ENCODE assay signal across 1 cellular context in the genomic region with DNA sequence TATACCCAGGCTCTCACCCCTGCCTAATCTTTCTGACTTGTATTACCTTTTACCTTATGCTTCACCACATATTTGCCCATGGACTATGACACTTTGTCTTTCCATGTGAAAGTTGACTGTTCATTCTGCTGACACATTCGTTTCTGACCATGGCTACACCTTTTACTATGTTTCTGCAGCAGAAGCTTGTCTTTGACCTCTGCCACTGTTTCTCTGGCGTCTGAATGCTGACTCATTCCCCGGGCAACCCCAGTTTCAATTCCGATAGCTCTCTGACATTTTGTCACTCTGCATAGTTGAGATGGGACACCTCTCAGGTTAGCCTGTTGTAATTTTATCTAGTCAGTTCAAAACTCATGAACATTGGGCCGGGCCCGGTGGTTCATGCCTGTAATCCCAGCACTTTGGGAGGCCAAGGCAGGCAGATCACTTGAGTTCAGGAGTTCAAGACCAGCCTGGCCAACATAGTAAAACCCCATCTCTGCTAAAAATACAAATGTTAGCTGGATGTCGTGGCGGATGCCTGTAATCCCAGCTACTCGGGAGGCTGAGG.
TF ChIP-seq lines count a peak whose summit lies in the region.

No MANE protein-coding gene starts in this region.

TF ChIP-seq in K562, 482 proteins besides CTCF, POLR2A, EP300 and RAD21 (continued from another document and continues in another):
- TF ChIP-seq, protein P1, sequence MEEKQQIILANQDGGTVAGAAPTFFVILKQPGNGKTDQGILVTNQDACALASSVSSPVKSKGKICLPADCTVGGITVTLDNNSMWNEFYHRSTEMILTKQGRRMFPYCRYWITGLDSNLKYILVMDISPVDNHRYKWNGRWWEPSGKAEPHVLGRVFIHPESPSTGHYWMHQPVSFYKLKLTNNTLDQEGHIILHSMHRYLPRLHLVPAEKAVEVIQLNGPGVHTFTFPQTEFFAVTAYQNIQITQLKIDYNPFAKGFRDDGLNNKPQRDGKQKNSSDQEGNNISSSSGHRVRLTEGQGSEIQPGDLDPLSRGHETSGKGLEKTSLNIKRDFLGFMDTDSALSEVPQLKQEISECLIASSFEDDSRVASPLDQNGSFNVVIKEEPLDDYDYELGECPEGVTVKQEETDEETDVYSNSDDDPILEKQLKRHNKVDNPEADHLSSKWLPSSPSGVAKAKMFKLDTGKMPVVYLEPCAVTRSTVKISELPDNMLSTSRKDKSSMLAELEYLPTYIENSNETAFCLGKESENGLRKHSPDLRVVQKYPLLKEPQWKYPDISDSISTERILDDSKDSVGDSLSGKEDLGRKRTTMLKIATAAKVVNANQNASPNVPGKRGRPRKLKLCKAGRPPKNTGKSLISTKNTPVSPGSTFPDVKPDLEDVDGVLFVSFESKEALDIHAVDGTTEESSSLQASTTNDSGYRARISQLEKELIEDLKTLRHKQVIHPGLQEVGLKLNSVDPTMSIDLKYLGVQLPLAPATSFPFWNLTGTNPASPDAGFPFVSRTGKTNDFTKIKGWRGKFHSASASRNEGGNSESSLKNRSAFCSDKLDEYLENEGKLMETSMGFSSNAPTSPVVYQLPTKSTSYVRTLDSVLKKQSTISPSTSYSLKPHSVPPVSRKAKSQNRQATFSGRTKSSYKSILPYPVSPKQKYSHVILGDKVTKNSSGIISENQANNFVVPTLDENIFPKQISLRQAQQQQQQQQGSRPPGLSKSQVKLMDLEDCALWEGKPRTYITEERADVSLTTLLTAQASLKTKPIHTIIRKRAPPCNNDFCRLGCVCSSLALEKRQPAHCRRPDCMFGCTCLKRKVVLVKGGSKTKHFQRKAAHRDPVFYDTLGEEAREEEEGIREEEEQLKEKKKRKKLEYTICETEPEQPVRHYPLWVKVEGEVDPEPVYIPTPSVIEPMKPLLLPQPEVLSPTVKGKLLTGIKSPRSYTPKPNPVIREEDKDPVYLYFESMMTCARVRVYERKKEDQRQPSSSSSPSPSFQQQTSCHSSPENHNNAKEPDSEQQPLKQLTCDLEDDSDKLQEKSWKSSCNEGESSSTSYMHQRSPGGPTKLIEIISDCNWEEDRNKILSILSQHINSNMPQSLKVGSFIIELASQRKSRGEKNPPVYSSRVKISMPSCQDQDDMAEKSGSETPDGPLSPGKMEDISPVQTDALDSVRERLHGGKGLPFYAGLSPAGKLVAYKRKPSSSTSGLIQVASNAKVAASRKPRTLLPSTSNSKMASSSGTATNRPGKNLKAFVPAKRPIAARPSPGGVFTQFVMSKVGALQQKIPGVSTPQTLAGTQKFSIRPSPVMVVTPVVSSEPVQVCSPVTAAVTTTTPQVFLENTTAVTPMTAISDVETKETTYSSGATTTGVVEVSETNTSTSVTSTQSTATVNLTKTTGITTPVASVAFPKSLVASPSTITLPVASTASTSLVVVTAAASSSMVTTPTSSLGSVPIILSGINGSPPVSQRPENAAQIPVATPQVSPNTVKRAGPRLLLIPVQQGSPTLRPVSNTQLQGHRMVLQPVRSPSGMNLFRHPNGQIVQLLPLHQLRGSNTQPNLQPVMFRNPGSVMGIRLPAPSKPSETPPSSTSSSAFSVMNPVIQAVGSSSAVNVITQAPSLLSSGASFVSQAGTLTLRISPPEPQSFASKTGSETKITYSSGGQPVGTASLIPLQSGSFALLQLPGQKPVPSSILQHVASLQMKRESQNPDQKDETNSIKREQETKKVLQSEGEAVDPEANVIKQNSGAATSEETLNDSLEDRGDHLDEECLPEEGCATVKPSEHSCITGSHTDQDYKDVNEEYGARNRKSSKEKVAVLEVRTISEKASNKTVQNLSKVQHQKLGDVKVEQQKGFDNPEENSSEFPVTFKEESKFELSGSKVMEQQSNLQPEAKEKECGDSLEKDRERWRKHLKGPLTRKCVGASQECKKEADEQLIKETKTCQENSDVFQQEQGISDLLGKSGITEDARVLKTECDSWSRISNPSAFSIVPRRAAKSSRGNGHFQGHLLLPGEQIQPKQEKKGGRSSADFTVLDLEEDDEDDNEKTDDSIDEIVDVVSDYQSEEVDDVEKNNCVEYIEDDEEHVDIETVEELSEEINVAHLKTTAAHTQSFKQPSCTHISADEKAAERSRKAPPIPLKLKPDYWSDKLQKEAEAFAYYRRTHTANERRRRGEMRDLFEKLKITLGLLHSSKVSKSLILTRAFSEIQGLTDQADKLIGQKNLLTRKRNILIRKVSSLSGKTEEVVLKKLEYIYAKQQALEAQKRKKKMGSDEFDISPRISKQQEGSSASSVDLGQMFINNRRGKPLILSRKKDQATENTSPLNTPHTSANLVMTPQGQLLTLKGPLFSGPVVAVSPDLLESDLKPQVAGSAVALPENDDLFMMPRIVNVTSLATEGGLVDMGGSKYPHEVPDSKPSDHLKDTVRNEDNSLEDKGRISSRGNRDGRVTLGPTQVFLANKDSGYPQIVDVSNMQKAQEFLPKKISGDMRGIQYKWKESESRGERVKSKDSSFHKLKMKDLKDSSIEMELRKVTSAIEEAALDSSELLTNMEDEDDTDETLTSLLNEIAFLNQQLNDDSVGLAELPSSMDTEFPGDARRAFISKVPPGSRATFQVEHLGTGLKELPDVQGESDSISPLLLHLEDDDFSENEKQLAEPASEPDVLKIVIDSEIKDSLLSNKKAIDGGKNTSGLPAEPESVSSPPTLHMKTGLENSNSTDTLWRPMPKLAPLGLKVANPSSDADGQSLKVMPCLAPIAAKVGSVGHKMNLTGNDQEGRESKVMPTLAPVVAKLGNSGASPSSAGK (IDR thresholded peaks at IDR 0.05), result no peak
- no peak for TF ChIP-seq EZH2 (IDR thresholded peaks at IDR 0.05; ENCODE audit: borderline replicate concordance, low read depth, low read length)
- TF ChIP-seq POLR2AphosphoS5 (IDR thresholded peaks at IDR 0.05; ENCODE audit: control insufficient read depth, insufficient read depth, low read depth, low read length), result no peak
- no peak for TF ChIP-seq ZFPM2 (CRISPR knock-in tag; IDR thresholded peaks at IDR 0.05)
- no peak for TF ChIP-seq NR3C1 (CRISPR knock-in tag; IDR thresholded peaks at IDR 0.05)
- peak; percentile 68 for TF ChIP-seq ARID1B (IDR thresholded peaks at IDR 0.05)
- TF ChIP-seq, protein P2, sequence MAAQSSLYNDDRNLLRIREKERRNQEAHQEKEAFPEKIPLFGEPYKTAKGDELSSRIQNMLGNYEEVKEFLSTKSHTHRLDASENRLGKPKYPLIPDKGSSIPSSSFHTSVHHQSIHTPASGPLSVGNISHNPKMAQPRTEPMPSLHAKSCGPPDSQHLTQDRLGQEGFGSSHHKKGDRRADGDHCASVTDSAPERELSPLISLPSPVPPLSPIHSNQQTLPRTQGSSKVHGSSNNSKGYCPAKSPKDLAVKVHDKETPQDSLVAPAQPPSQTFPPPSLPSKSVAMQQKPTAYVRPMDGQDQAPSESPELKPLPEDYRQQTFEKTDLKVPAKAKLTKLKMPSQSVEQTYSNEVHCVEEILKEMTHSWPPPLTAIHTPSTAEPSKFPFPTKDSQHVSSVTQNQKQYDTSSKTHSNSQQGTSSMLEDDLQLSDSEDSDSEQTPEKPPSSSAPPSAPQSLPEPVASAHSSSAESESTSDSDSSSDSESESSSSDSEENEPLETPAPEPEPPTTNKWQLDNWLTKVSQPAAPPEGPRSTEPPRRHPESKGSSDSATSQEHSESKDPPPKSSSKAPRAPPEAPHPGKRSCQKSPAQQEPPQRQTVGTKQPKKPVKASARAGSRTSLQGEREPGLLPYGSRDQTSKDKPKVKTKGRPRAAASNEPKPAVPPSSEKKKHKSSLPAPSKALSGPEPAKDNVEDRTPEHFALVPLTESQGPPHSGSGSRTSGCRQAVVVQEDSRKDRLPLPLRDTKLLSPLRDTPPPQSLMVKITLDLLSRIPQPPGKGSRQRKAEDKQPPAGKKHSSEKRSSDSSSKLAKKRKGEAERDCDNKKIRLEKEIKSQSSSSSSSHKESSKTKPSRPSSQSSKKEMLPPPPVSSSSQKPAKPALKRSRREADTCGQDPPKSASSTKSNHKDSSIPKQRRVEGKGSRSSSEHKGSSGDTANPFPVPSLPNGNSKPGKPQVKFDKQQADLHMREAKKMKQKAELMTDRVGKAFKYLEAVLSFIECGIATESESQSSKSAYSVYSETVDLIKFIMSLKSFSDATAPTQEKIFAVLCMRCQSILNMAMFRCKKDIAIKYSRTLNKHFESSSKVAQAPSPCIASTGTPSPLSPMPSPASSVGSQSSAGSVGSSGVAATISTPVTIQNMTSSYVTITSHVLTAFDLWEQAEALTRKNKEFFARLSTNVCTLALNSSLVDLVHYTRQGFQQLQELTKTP (IDR thresholded peaks at IDR 0.05; ENCODE audit: low read depth in 1 of 2, partially characterized antibody in 2 of 2), result no peak
- TF ChIP-seq HSF4 (CRISPR knock-in tag; IDR thresholded peaks at IDR 0.05; ENCODE audit: borderline replicate concordance), result no peak
- no peak for TF ChIP-seq ETV1 (tag; conservative IDR thresholded peaks at IDR 0.05; ENCODE audit: low read depth)
- no peak for TF ChIP-seq ZNF24 (IDR thresholded peaks at IDR 0.05)
- TF ChIP-seq, protein P3, sequence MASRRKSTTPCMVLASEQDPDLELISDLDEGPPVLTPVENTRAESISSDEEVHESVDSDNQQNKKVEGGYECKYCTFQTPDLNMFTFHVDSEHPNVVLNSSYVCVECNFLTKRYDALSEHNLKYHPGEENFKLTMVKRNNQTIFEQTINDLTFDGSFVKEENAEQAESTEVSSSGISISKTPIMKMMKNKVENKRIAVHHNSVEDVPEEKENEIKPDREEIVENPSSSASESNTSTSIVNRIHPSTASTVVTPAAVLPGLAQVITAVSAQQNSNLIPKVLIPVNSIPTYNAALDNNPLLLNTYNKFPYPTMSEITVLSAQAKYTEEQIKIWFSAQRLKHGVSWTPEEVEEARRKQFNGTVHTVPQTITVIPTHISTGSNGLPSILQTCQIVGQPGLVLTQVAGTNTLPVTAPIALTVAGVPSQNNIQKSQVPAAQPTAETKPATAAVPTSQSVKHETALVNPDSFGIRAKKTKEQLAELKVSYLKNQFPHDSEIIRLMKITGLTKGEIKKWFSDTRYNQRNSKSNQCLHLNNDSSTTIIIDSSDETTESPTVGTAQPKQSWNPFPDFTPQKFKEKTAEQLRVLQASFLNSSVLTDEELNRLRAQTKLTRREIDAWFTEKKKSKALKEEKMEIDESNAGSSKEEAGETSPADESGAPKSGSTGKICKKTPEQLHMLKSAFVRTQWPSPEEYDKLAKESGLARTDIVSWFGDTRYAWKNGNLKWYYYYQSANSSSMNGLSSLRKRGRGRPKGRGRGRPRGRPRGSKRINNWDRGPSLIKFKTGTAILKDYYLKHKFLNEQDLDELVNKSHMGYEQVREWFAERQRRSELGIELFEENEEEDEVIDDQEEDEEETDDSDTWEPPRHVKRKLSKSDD (conservative IDR thresholded peaks at IDR 0.05; ENCODE audit: low read length), result no peak
- TF ChIP-seq ZFP36 (IDR thresholded peaks at IDR 0.05; ENCODE audit: low read depth, low read length, partially characterized antibody), result no peak
- no peak for TF ChIP-seq ZNF354B (CRISPR knock-in tag; IDR thresholded peaks at IDR 0.05)
- TF ChIP-seq GABPA (tag; conservative IDR thresholded peaks at IDR 0.05; ENCODE audit: low read depth), result no peak
- TF ChIP-seq, protein P4, sequence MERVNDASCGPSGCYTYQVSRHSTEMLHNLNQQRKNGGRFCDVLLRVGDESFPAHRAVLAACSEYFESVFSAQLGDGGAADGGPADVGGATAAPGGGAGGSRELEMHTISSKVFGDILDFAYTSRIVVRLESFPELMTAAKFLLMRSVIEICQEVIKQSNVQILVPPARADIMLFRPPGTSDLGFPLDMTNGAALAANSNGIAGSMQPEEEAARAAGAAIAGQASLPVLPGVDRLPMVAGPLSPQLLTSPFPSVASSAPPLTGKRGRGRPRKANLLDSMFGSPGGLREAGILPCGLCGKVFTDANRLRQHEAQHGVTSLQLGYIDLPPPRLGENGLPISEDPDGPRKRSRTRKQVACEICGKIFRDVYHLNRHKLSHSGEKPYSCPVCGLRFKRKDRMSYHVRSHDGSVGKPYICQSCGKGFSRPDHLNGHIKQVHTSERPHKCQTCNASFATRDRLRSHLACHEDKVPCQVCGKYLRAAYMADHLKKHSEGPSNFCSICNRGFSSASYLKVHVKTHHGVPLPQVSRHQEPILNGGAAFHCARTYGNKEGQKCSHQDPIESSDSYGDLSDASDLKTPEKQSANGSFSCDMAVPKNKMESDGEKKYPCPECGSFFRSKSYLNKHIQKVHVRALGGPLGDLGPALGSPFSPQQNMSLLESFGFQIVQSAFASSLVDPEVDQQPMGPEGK (CRISPR knock-in tag; IDR thresholded peaks at IDR 0.05; ENCODE audit: borderline replicate concordance), result no peak
- TF ChIP-seq SP2 (IDR thresholded peaks at IDR 0.05; ENCODE audit: extremely low read depth, low read depth, low read length, poor library complexity, severe bottlenecking), result no peak
- TF ChIP-seq ZBTB1 (CRISPR knock-in tag; IDR thresholded peaks at IDR 0.05; ENCODE audit: borderline replicate concordance, low read depth), result no peak
- no peak for TF ChIP-seq KAT2B (IDR thresholded peaks at IDR 0.05; ENCODE audit: low read depth, low read length)
- TF ChIP-seq ATF1 (CRISPR knock-in tag; IDR thresholded peaks at IDR 0.05), result no peak
- TF ChIP-seq ATF1 (tag; IDR thresholded peaks at IDR 0.05), result 0 out of 2 replicates have a peak, but pooled peaks have one; percentile 34
- TF ChIP-seq, protein P5, sequence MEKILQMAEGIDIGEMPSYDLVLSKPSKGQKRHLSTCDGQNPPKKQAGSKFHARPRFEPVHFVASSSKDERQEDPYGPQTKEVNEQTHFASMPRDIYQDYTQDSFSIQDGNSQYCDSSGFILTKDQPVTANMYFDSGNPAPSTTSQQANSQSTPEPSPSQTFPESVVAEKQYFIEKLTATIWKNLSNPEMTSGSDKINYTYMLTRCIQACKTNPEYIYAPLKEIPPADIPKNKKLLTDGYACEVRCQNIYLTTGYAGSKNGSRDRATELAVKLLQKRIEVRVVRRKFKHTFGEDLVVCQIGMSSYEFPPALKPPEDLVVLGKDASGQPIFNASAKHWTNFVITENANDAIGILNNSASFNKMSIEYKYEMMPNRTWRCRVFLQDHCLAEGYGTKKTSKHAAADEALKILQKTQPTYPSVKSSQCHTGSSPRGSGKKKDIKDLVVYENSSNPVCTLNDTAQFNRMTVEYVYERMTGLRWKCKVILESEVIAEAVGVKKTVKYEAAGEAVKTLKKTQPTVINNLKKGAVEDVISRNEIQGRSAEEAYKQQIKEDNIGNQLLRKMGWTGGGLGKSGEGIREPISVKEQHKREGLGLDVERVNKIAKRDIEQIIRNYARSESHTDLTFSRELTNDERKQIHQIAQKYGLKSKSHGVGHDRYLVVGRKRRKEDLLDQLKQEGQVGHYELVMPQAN (IDR thresholded peaks at IDR 0.05; ENCODE audit: borderline replicate concordance), result no peak; the same call in 1 of the 2 replicates
- no peak for TF ChIP-seq HNRNPL (IDR thresholded peaks at IDR 0.05; ENCODE audit: low read depth, low read length)
- no peak for TF ChIP-seq NFIC (IDR thresholded peaks at IDR 0.05)
- no peak for TF ChIP-seq ZBTB17 (CRISPR knock-in tag; IDR thresholded peaks at IDR 0.05)
- TF ChIP-seq ZNF785 (CRISPR knock-in tag; IDR thresholded peaks at IDR 0.05), result no peak
- TF ChIP-seq FOXK1 (CRISPR knock-in tag; IDR thresholded peaks at IDR 0.05; ENCODE audit: borderline replicate concordance), result no peak
